In the genomic region with DNA sequence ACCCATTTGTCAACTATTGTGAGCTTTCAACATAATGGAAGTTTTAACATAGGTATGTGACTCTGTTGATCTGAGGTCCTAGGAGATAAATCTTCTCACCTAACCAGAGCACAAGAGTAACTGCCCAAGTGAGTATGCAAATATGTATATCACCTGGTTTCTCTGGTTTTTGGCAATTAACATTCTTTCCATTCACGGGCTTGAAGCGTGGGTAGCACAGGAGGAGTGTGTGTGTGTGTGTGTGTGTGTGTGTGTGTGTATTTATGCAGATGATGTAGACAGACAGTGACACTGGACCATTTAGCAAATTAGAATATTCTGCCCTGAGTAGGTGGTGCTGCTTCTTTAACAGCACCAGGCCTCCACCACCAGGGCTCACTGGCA, we compare ENCODE assay signal across 24 cellular contexts. TPM values are rescaled to one million over a fixed set of nuclear protein-coding genes. Genes with fewer than 3 reads are reported as not detected.
DNase-seq lines count a peak whose midpoint lies in the region; ATAC-seq, FAIRE-seq and TF ChIP-seq lines count a peak whose summit lies in the region.
"Had no signal": no experiment of that assay in that cellular context is flagged by ENCODE, and none has a peak within 500 bp of the region (broad histone marks: within the 10 kb centered on the region; RNA-seq: fewer than 3 reads in every experiment).

No MANE protein-coding gene starts in this region.

- SMC1A ChIA-PET in GM12878 (lab: Charles Lee; ENCODE audit: uncharacterized antibody, unreplicated experiment): interaction anchor here (0.9 to 4.2 kb wide), 11 partner anchors 9 to 429 kb away, joined by 3 to 24 read pairs (median 6); a partner anchor contains a TSS

- ATAC-seq in GM19324 (IDR thresholded peaks at IDR 0.05; ENCODE audit: low FRiP score, unreplicated experiment): peak; percentile 38
- peak; percentile 43 for ATAC-seq in HG02973 (IDR thresholded peaks at IDR 0.05; ENCODE audit: unreplicated experiment)
- peak; percentile 68 for ATAC-seq in GM12878
- no peak for ATAC-seq in GM21529 (IDR thresholded peaks at IDR 0.05; ENCODE audit: unreplicated experiment)
- no peak for ATAC-seq in HG02840 (IDR thresholded peaks at IDR 0.05; ENCODE audit: low FRiP score, unreplicated experiment)
- ATAC-seq: activated CD4-positive, CD25-positive, alpha-beta regulatory T cell treated with anti-CD3 and anti-CD28 coated beads, Interleukin-2, amount 50 U/mL, for 24 hours; activated CD8-positive, alpha-beta T cell treated with anti-CD3 and anti-CD28 coated beads, Interleukin-2, amount 10 ng/mL, durations not matched to agents 7 days and 5 days; effector memory CD8-positive, alpha-beta T cell; lower lobe of right lung; psoas muscle; stimulated activated effector memory CD8-positive, alpha-beta T cell treated with anti-CD3 and anti-CD28 coated beads, Interleukin-12 subunit alpha, Interleukin-12 subunit beta, amount 100 ng/mL, for 72 hours had no signal

- RAD21 ChIA-PET in GM12878 (lab: Charles Lee; ENCODE audit: unreplicated experiment): interaction anchor here (1.9 to 6.0 kb wide), 4 partner anchors 9 to 43 kb away, joined by 5 to 42 read pairs (median 14); a partner anchor contains a TSS

- no peak overlapping the region for H4K8ac ChIP-seq in trophoblast cell (ENCODE audit: low read depth, low read length)

- DNase-seq in GM12878 (ENCODE audit: low read depth, low spot score) (no peak), trophoblast cell (peak; percentile 4 to 60), NOMO-1 treated with dmso at 0.1 percent for 144 hours (lab: John Stamatoyannopoulos, UW; ENCODE audit: unreplicated experiment) (no peak), SIG-M5 (lab: John Stamatoyannopoulos, UW) (no peak)
- DNase-seq: activated CD8-positive, alpha-beta T cell treated with anti-CD3 and anti-CD28 coated beads, Interleukin-2, amount 10 ng/mL, durations not matched to agents 7 days and 5 days; activated gamma-delta T cell; DMS 273 treated with DMSO at 0.1 percent for 48 hours; effector memory CD8-positive, alpha-beta T cell; lower lobe of right lung; NCI-H2029; psoas muscle; SW 1271 had no signal

- in situ Hi-C loops in GM12878 (cut with MboI): no loop called here

- no peak for TF ChIP-seq RAD21 in GM12878 (IDR thresholded peaks at IDR 0.05; ENCODE audit: insufficient read depth, low read depth, low read length)

- CTCF ChIA-PET in GM12878 (lab: Yijun Ruan, JAX): interaction anchor here (0.7 to 3.0 kb wide), 6 partner anchors 10 to 416 kb away, joined by 3 to 19 read pairs (median 3); a partner anchor contains a TSS

- POLR2A ChIA-PET in GM12878 (lab: Charles Lee): interaction anchor here (1.2 to 2.7 kb wide), 2 partner anchors 10 kb away, joined by 3 to 7 read pairs; no protein-coding TSS in a partner anchor

- H3K79me2 ChIP-seq in GM12878 (ENCODE audit: control insufficient read depth, insufficient read depth, low read length) (peaks cover 38% of the 10 kb centered on the region), trophoblast cell (ENCODE audit: control insufficient read depth, insufficient read depth, low read length, poor library complexity) (no peaks in the 10 kb centered on the region)
- H3K79me2 ChIP-seq: hepatocyte had no signal

- TF ChIP-seq POLR2A in GM12878 (IDR thresholded peaks at IDR 0.05; ENCODE audit: low read depth, low read length): no peak

- H2BK12ac ChIP-seq in trophoblast cell (ENCODE audit: low read length): no peak overlapping the region

- no peak overlapping the region for H4K91ac ChIP-seq in trophoblast cell (ENCODE audit: low read depth, low read length)

- no peak overlapping the region for H2AFZ ChIP-seq in GM12878 (ENCODE audit: control insufficient read depth, low read depth, low read length)
- H2AFZ ChIP-seq in trophoblast cell (ENCODE audit: insufficient read depth, low read length, poor library complexity): no peak overlapping the region
- H2AFZ ChIP-seq: hepatocyte had no signal

- 0% methylated on average over 2 of the region's 2 CpGs for WGBS in GM12878 (ENCODE audit: insufficient coverage, insufficient replicate concordance, low lambda C conversion rate, missing lambda C conversion rate)
- no CpG with 5 or more reads among the region's 2 CpGs for WGBS in trophoblast cell (ENCODE audit: extremely low coverage, insufficient coverage, insufficient read length)

- H3K36me3 ChIP-seq in GM12878 (ENCODE audit: control insufficient read depth in 2 of 2, insufficient read depth in 2 of 2, low read length in 1 of 2) (peaks cover 0 to 4% of the 10 kb centered on the region in 2 experiments; a peak in 1 of 4 replicates), trophoblast cell (ENCODE audit: control insufficient read depth in 1 of 2, insufficient read depth in 2 of 2, low read length in 2 of 2) (no peaks in the 10 kb centered on the region)
- H3K36me3 ChIP-seq: esophagus muscularis mucosa, lower lobe of right lung had no signal

- no peaks in the 10 kb centered on the region for H3K79me1 ChIP-seq in trophoblast cell (ENCODE audit: low read length)

- TF ChIP-seq CTCF in GM12878 (IDR thresholded peaks at IDR 0.05 in 2 of 3, conservative IDR thresholded peaks at IDR 0.05 in 1 of 3; ENCODE audit: control insufficient read depth in 2 of 3, extremely low read depth in 1 of 3, insufficient read depth in 1 of 3, low read depth in 3 of 3, low read length in 3 of 3): no peak

- no peak overlapping the region for H3K4ac ChIP-seq in trophoblast cell (ENCODE audit: low read depth, low read length)

- H3K4me2 ChIP-seq in GM12878 (ENCODE audit: control insufficient read depth, insufficient read depth) (no peak overlapping the region; the same call in 1 of the 2 replicates), trophoblast cell (ENCODE audit: low read length) (no peak overlapping the region)
- H3K4me2 ChIP-seq: hepatocyte, KMS-11 had no signal

- intact Hi-C loops in GM12878 (cut with micrococcal nuclease; ENCODE audit: unreplicated experiment): no loop called here

- TF ChIP-seq EP300 in GM12878 (IDR thresholded peaks at IDR 0.05; ENCODE audit: borderline replicate concordance in 1 of 2, control insufficient read depth in 1 of 2, low read depth in 2 of 2, low read length in 2 of 2): 0 out of 4 replicates have a peak, but pooled peaks of 1 of the 2 experiments have one; percentile 33

- H4K12ac ChIP-seq in trophoblast cell (ENCODE audit: low read depth, low read length): no peak overlapping the region

- no peak overlapping the region for H2BK5ac ChIP-seq in trophoblast cell (ENCODE audit: low read depth, low read length, poor library complexity)

- H3K9ac ChIP-seq in GM12878 (ENCODE audit: control insufficient read depth, insufficient read depth, low read length) (no peak overlapping the region), trophoblast cell (ENCODE audit: low read length) (no peak overlapping the region)
- H3K9ac ChIP-seq: KMS-11 had no signal

- no peaks in the 10 kb centered on the region for H3K27me3 ChIP-seq in GM12878 (replicated peaks in 1 of 2; ENCODE audit: control insufficient read depth in 2 of 2, insufficient read depth in 2 of 2, low read length in 1 of 2)
- no peaks in the 10 kb centered on the region for H3K27me3 ChIP-seq in trophoblast cell (ENCODE audit: insufficient read depth, low read length)
- H3K27me3 ChIP-seq: esophagus muscularis mucosa, hepatocyte had no signal

- no peaks in the 10 kb centered on the region for H3K9me3 ChIP-seq in GM12878 (replicated peaks; ENCODE audit: control insufficient read depth, insufficient read depth, low read length)
- peaks cover 2% of the 10 kb centered on the region for H3K9me3 ChIP-seq in trophoblast cell (ENCODE audit: insufficient read depth, low read depth, low read length)
- H3K9me3 ChIP-seq: esophagus muscularis mucosa, lower lobe of right lung, psoas muscle had no signal

- H4K20me1 ChIP-seq in GM12878 (ENCODE audit: control insufficient read depth, insufficient read depth): no peaks in the 10 kb centered on the region; the same call in 1 of the 2 replicates

- H2BK120ac ChIP-seq in trophoblast cell (ENCODE audit: insufficient read depth, low read length, poor library complexity): no peak overlapping the region

- H3K23ac ChIP-seq in trophoblast cell (ENCODE audit: low read length): no peak overlapping the region

- peaks cover 14% of the 10 kb centered on the region for H3K4me1 ChIP-seq in GM12878 (ENCODE audit: control insufficient read depth, insufficient read depth, low read length)
- H3K4me1 ChIP-seq in trophoblast cell (ENCODE audit: control insufficient read depth in 1 of 2, insufficient read depth in 2 of 2, low read length in 2 of 2): peaks cover 2 to 14% of the 10 kb centered on the region in 2 experiments
- H3K4me1 ChIP-seq: lower lobe of right lung had no signal

- peak; percentile 86 for FAIRE-seq in GM12878 (lab: Jason Lieb, UNC)
- FAIRE-seq: frontal cortex, keratinocyte had no signal

- BruUV-seq in GM12878 (replicated peaks; lab: Mats Ljungman, UMichigan): no TSS peak

- H3K4me3 ChIP-seq in GM12878: no peak overlapping the region
- H3K4me3 ChIP-seq in trophoblast cell (ENCODE audit: low read depth, low read length): no peak overlapping the region
- H3K4me3 ChIP-seq: esophagus muscularis mucosa, hepatocyte, lower lobe of right lung, psoas muscle had no signal

- H3K18ac ChIP-seq in trophoblast cell (ENCODE audit: low read length): no peak overlapping the region

- no peak overlapping the region for H3K14ac ChIP-seq in trophoblast cell (ENCODE audit: low read length)

- H2AK5ac ChIP-seq in trophoblast cell (ENCODE audit: low read length): no peak overlapping the region

- no peak overlapping the region for H3K27ac ChIP-seq in GM12878 (ENCODE audit: control insufficient read depth, insufficient read depth)
- no peak overlapping the region for H3K27ac ChIP-seq in trophoblast cell (ENCODE audit: low read depth, low read length)
- H3K27ac ChIP-seq: esophagus muscularis mucosa, hepatocyte, KMS-11, lower lobe of right lung, psoas muscle had no signal

TF ChIP-seq in GM12878, 131 proteins besides CTCF, POLR2A, EP300 and RAD21 (continues in another document):
- TF ChIP-seq LARP7 (IDR thresholded peaks at IDR 0.05): no peak

RNA-seq across cellular contexts. Expression of a gene that starts 15.0 kb away (rescaled TPM):
- total RNA-seq in GM12878 (2013; cell fraction: nucleolus; rRNA removed): 62.8 and 71.3 TPM in 2 replicates
- 1.3 and 1.5 TPM in 2 replicates for total RNA-seq in GM12878 (2014; rRNA removed)
- 0.67 and 0.69 TPM in 2 replicates for total RNA-seq in GM12878 (2014; rRNA removed; fragmentation: Illumina TruSeq; extraction: Trizol)
- total RNA-seq in GM12878 (2021): 1.8 and 2.2 TPM in 2 replicates
- 1.4 TPM for polyA plus RNA-seq in GM12878 (2011; ENCODE audit: low read depth)
- 11.3 and 23.8 TPM in 2 replicates for polyA plus RNA-seq in GM12878 (2011; rRNA removed)
- 16.7 and 23.2 TPM in 2 replicates for polyA plus RNA-seq in GM12878 (2011; cell fraction: cytosol; rRNA removed)
- polyA plus RNA-seq in GM12878 (2011; cell fraction: nucleus; rRNA removed): 40.2 and 43.2 TPM in 2 replicates
- polyA plus RNA-seq in GM12878 (2012): 2.4 and 3.9 TPM in 2 replicates
- polyA plus RNA-seq in GM12878 (2014; fragmentation: Illumina TruSeq; extraction: Trizol): 0.52 and 0.84 TPM in 2 replicates
- under 1 TPM; 0.34 to 0.49 TPM for polyA plus RNA-seq in GM12878 (2014; fragmentation: Nextera tagmentation; extraction: Ambion mirVana)
- 0.33 and 0.51 TPM in 2 replicates for polyA plus RNA-seq in GM12878 (2014; rRNA removed)
- polyA plus RNA-seq in GM12878 (2016; fragmentation: Nextera tagmentation; extraction: Ambion mirVana): 1 to 10 TPM; 1.6 TPM
- polyA minus RNA-seq in GM12878 (2011; rRNA and poly(A)+ RNA removed): 54.3 and 64.7 TPM in 2 replicates
- 18.7 and 25.7 TPM in 2 replicates for polyA minus RNA-seq in GM12878 (2011; cell fraction: cytosol; rRNA and poly(A)+ RNA removed)
- polyA minus RNA-seq in GM12878 (2011; cell fraction: nucleus; rRNA and poly(A)+ RNA removed): 161 and 396 TPM in 2 replicates
- polyA plus RNA-seq in trophoblast cell (2013): 0.65 and 0.82 TPM in 2 replicates
- total RNA-seq: HT-29 had no signal

Comparison
In these comparisons a context has a peak if more than half of its experiments do, and no peak if none do; other contexts are left out.
1. ATAC-seq: peak in GM19324 (single experiment), HG02973 (single experiment) and GM12878 (single experiment); none in GM21529 (single experiment) and HG02840 (single experiment).
2. DNase-seq: peak in trophoblast cell (2 of 2); none in GM12878 (single experiment), NOMO-1 treated with dmso at 0.1 percent for 144 hours (single experiment) and SIG-M5 (single experiment).